In genomic region chr16:1277945-1278282, GRCh38 we compare ENCODE assay signal across 1 cellular context.
TF ChIP-seq lines count a peak whose summit lies in the region.

No MANE protein-coding gene starts in this region.

TF ChIP-seq in GM23338, 12 proteins besides CTCF, POLR2A, EP300 and RAD21 (continued from another document):
- no peak for TF ChIP-seq REST (IDR thresholded peaks at IDR 0.05; ENCODE audit: unreplicated experiment)
